Comparison of ENCODE assay signal across 8 cellular contexts in genomic region chr3:149224736-149225594, GRCh38. TPM values are rescaled to one million over a fixed set of nuclear protein-coding genes. Genes with fewer than 3 reads are reported as not detected.
DNase-seq lines count a peak whose midpoint lies in the region; ATAC-seq, FAIRE-seq and TF ChIP-seq lines count a peak whose summit lies in the region.

No MANE protein-coding gene starts in this region.

- no peaks in the 10 kb centered on the region for H3F3A ChIP-seq in DOHH2 (ENCODE audit: control insufficient read depth, insufficient read depth)

- no peaks in the 10 kb centered on the region for H3K79me2 ChIP-seq in DOHH2 (ENCODE audit: control insufficient read depth, low read length)

- H3K36me3 Mint-ChIP-seq in neural crest cell (ENCODE audit: low read depth), result no peaks in the 10 kb centered on the region

- H3K4me2 ChIP-seq in DOHH2 (ENCODE audit: low read length), result peak overlapping the region; percentile 83

- no peaks in the 10 kb centered on the region for H3K27me3 ChIP-seq in DOHH2 (ENCODE audit: control insufficient read depth, low read length)

- TF ChIP-seq CTCF in DOHH2 (IDR thresholded peaks at IDR 0.05; ENCODE audit: low read depth, low read length, poor library complexity, severe bottlenecking) (no peak), epithelial cell of esophagus (IDR thresholded peaks at IDR 0.05; ENCODE audit: insufficient read depth, low read depth, low read length, missing control alignments) (no peak), neural crest cell (conservative IDR thresholded peaks at IDR 0.05) (no peak)

- H3K36me3 ChIP-seq in DOHH2 (ENCODE audit: control insufficient read depth, low read length), result no peaks in the 10 kb centered on the region

- H3K9me3 Mint-ChIP-seq in neural crest cell, result no peaks in the 10 kb centered on the region

- H3K4me1 ChIP-seq in DOHH2 (ENCODE audit: control insufficient read depth, low read length), result peaks cover 15% of the 10 kb centered on the region

- H3K27ac Mint-ChIP-seq in neural crest cell (ENCODE audit: unreplicated experiment), result peak overlapping the region; percentile 12

- H3K4me3 ChIP-seq in DOHH2 (ENCODE audit: low read length), result peak overlapping the region; percentile 64
- peak overlapping the region; percentile 34 for H3K4me3 ChIP-seq in epithelial cell of esophagus (ENCODE audit: low read length)

- ATAC-seq in GM19467 (IDR thresholded peaks at IDR 0.05; ENCODE audit: unreplicated experiment) (peak; percentile 95), HG03558 (IDR thresholded peaks at IDR 0.05; ENCODE audit: extremely low read depth, unreplicated experiment) (peak; percentile 98)

- H4K20me1 ChIP-seq in DOHH2 (ENCODE audit: control insufficient read depth, insufficient read depth, low read depth, low read length), result no peaks in the 10 kb centered on the region

- peak; percentile 89 for DNase-seq in epithelial cell of esophagus (ENCODE audit: low read depth)
- DNase-seq in neural crest cell (ENCODE audit: low read depth, low spot score), result no peak
- DNase-seq in DMS79 (lab: John Stamatoyannopoulos, UW), result no peak
- DNase-seq in DMS114 treated with DMSO at 0.1 percent for 48 hours (lab: John Stamatoyannopoulos, UW; ENCODE audit: unreplicated experiment), result no peak

- peaks cover 26% of the 10 kb centered on the region for H3K4me1 Mint-ChIP-seq in neural crest cell

- peak; percentile 99 for FAIRE-seq in TTC549 (lab: Jason Lieb, UNC)

- H3K9me2 ChIP-seq in DOHH2 (replicated peaks; ENCODE audit: control insufficient read depth, low read length), result no peaks in the 10 kb centered on the region

- no peak overlapping the region for H3K4me3 Mint-ChIP-seq in neural crest cell

- H3K27ac ChIP-seq in DOHH2 (ENCODE audit: low read depth, low read length), result no peak overlapping the region

- H3K27me3 Mint-ChIP-seq in neural crest cell (ENCODE audit: low read depth), result no peaks in the 10 kb centered on the region

- H3K9me3 ChIP-seq in DOHH2 (ENCODE audit: control insufficient read depth, insufficient read depth, low read length), result no peaks in the 10 kb centered on the region

RNA-seq across cellular contexts. Expression of gene CP, which starts 3.3 kb away (rescaled TPM):
- total RNA-seq in neural crest cell, result 0.09 and 0.42 TPM in 2 replicates
